ENCODE assay signal across 1 cellular context in the genomic region with DNA sequence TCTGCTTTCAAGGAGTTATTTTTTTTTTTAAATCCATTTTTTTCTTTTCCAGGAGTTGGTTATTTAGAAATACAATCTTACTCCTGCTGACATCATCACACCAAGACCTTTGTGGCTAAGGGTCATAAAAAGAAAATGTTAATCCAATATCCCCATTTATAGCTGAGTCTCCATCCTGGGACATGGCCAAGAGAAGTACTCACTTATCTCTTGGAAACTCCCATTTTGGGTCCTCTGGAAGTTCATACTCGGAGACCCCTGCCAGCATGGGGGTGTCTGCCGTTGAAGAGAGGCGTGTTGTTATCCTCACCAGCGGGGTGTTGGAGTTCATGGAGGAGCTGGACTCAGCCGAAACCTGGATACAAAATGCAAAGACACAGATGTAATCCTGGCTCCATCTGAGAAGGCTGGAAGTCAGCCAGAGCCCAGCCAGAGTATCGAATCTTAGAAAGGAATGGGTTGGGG.
TF ChIP-seq lines count a peak whose summit lies in the region.

No MANE protein-coding gene starts in this region.

TF ChIP-seq in HEK293, 187 proteins besides CTCF, POLR2A, EP300 and RAD21 (continued from another document and continues in another):
- no peak for TF ChIP-seq ZNF530 (tag by site-specific recombination; IDR thresholded peaks at IDR 0.05; ENCODE audit: low read depth)
- TF ChIP-seq ZNF221 (tag by site-specific recombination; IDR thresholded peaks at IDR 0.05; ENCODE audit: borderline replicate concordance): no peak
- no peak for TF ChIP-seq GFI1B (tag by site-specific recombination; IDR thresholded peaks at IDR 0.05)
- TF ChIP-seq ZNF792 (tag by site-specific recombination; IDR thresholded peaks at IDR 0.05): no peak
- no peak for TF ChIP-seq ZNF670 (tag by site-specific recombination; IDR thresholded peaks at IDR 0.05; ENCODE audit: low read depth)
- TF ChIP-seq ZNF302 (tag by site-specific recombination; IDR thresholded peaks at IDR 0.05; ENCODE audit: low read depth): no peak
- peak; percentile 66; the same call in 1 of the 2 replicates for TF ChIP-seq SP7 (tag by site-specific recombination; IDR thresholded peaks at IDR 0.05)
- no peak for TF ChIP-seq ZBTB48 (tag by site-specific recombination; IDR thresholded peaks at IDR 0.05)
- TF ChIP-seq, protein P1, sequence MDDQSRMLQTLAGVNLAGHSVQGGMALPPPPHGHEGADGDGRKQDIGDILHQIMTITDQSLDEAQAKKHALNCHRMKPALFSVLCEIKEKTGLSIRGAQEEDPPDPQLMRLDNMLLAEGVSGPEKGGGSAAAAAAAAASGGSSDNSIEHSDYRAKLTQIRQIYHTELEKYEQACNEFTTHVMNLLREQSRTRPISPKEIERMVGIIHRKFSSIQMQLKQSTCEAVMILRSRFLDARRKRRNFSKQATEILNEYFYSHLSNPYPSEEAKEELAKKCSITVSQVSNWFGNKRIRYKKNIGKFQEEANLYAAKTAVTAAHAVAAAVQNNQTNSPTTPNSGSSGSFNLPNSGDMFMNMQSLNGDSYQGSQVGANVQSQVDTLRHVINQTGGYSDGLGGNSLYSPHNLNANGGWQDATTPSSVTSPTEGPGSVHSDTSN (CRISPR knock-in tag; IDR thresholded peaks at IDR 0.05): no peak
- no peak for TF ChIP-seq ZNF654 (tag by site-specific recombination; IDR thresholded peaks at IDR 0.05; ENCODE audit: low read depth)
- no peak for TF ChIP-seq ZNF114 (tag by site-specific recombination; IDR thresholded peaks at IDR 0.05)
- TF ChIP-seq, protein P2, sequence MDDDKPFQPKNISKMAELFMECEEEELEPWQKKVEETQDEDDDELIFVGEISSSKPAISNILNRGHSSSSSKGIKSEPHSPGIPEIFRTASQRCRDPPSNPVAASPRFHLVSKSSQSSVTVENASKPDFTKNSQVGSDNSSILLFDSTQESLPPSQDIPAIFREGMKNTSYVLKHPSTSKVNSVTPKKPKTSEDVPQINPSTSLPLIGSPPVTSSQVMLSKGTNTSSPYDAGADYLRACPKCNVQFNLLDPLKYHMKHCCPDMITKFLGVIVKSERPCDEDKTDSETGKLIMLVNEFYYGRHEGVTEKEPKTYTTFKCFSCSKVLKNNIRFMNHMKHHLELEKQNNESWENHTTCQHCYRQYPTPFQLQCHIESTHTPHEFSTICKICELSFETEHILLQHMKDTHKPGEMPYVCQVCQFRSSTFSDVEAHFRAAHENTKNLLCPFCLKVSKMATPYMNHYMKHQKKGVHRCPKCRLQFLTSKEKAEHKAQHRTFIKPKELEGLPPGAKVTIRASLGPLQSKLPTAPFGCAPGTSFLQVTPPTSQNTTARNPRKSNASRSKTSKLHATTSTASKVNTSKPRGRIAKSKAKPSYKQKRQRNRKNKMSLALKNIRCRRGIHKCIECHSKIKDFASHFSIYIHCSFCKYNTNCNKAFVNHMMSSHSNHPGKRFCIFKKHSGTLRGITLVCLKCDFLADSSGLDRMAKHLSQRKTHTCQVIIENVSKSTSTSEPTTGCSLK (tag by site-specific recombination; IDR thresholded peaks at IDR 0.05): no peak
- TF ChIP-seq GLIS1 (tag by site-specific recombination; IDR thresholded peaks at IDR 0.05): no peak
- TF ChIP-seq ZNF132 (tag by site-specific recombination; IDR thresholded peaks at IDR 0.05; ENCODE audit: borderline replicate concordance): no peak
- TF ChIP-seq EGR2 (tag by site-specific recombination; IDR thresholded peaks at IDR 0.05; ENCODE audit: low read depth): no peak
- no peak for TF ChIP-seq ZNF433 (tag by site-specific recombination; IDR thresholded peaks at IDR 0.05; ENCODE audit: low read depth)
- TF ChIP-seq ZNF626 (tag by site-specific recombination; IDR thresholded peaks at IDR 0.05): no peak
- no peak for TF ChIP-seq ZSCAN30 (tag by site-specific recombination; IDR thresholded peaks at IDR 0.05)
- TF ChIP-seq ZNF366 (tag by site-specific recombination; conservative IDR thresholded peaks at IDR 0.05): peak; percentile 93
- TF ChIP-seq SCRT1 (tag by site-specific recombination; IDR thresholded peaks at IDR 0.05; ENCODE audit: borderline replicate concordance): no peak
- no peak for TF ChIP-seq MYNN (tag by site-specific recombination; IDR thresholded peaks at IDR 0.05; ENCODE audit: borderline replicate concordance)
- TF ChIP-seq ZIC2 (tag by site-specific recombination; IDR thresholded peaks at IDR 0.05): peak; percentile 43
- TF ChIP-seq, protein P3, sequence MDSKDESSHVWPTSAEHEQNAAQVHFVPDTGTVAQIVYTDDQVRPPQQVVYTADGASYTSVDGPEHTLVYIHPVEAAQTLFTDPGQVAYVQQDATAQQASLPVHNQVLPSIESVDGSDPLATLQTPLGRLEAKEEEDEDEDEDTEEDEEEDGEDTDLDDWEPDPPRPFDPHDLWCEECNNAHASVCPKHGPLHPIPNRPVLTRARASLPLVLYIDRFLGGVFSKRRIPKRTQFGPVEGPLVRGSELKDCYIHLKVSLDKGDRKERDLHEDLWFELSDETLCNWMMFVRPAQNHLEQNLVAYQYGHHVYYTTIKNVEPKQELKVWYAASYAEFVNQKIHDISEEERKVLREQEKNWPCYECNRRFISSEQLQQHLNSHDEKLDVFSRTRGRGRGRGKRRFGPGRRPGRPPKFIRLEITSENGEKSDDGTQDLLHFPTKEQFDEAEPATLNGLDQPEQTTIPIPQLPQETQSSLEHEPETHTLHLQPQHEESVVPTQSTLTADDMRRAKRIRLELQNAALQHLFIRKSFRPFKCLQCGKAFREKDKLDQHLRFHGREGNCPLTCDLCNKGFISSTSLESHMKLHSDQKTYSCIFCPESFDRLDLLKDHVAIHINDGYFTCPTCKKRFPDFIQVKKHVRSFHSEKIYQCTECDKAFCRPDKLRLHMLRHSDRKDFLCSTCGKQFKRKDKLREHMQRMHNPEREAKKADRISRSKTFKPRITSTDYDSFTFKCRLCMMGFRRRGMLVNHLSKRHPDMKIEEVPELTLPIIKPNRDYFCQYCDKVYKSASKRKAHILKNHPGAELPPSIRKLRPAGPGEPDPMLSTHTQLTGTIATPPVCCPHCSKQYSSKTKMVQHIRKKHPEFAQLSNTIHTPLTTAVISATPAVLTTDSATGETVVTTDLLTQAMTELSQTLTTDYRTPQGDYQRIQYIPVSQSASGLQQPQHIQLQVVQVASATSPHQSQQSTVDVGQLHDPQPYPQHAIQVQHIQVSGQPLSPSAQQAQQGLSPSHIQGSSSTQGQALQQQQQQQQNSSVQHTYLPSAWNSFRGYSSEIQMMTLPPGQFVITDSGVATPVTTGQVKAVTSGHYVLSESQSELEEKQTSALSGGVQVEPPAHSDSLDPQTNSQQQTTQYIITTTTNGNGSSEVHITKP (tag by site-specific recombination; IDR thresholded peaks at IDR 0.05): peak; percentile 89
- TF ChIP-seq ZFP69B (tag by site-specific recombination; IDR thresholded peaks at IDR 0.05): no peak
- no peak for TF ChIP-seq MEIS1 (CRISPR knock-in tag; IDR thresholded peaks at IDR 0.05; ENCODE audit: borderline replicate concordance)
- TF ChIP-seq ZNF747 (tag by site-specific recombination; IDR thresholded peaks at IDR 0.05): no peak
- TF ChIP-seq ZNF274 (IDR thresholded peaks at IDR 0.05; ENCODE audit: low read length): no peak
- TF ChIP-seq ZNF274 (tag by site-specific recombination; IDR thresholded peaks at IDR 0.05; ENCODE audit: borderline replicate concordance): no peak
- TF ChIP-seq, protein P4, sequence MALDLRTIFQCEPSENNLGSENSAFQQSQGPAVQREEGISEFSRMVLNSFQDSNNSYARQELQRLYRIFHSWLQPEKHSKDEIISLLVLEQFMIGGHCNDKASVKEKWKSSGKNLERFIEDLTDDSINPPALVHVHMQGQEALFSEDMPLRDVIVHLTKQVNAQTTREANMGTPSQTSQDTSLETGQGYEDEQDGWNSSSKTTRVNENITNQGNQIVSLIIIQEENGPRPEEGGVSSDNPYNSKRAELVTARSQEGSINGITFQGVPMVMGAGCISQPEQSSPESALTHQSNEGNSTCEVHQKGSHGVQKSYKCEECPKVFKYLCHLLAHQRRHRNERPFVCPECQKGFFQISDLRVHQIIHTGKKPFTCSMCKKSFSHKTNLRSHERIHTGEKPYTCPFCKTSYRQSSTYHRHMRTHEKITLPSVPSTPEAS (tag by site-specific recombination; IDR thresholded peaks at IDR 0.05): no peak
- TF ChIP-seq ZNF48 (tag by site-specific recombination; IDR thresholded peaks at IDR 0.05): no peak
- no peak for TF ChIP-seq ZNF701 (tag by site-specific recombination; IDR thresholded peaks at IDR 0.05)
- TF ChIP-seq ZBTB21 (tag by site-specific recombination; IDR thresholded peaks at IDR 0.05): peak; percentile 29; the same call in 1 of the 2 replicates
- TF ChIP-seq, protein P5, sequence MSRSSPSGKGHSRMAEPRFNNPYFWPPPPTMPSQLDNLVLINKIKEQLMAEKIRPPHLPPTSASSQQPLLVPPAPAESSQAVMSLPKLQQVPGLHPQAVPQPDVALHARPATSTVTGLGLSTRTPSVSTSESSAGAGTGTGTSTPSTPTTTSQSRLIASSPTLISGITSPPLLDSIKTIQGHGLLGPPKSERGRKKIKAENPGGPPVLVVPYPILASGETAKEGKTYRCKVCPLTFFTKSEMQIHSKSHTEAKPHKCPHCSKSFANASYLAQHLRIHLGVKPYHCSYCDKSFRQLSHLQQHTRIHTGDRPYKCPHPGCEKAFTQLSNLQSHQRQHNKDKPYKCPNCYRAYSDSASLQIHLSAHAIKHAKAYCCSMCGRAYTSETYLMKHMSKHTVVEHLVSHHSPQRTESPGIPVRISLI (tag by site-specific recombination; IDR thresholded peaks at IDR 0.05): peak; percentile 93
- TF ChIP-seq ZSCAN23 (tag by site-specific recombination; IDR thresholded peaks at IDR 0.05): no peak
- TF ChIP-seq ZNF621 (tag by site-specific recombination; IDR thresholded peaks at IDR 0.05): no peak
- peak; percentile 84 for TF ChIP-seq OSR2 (tag by site-specific recombination; IDR thresholded peaks at IDR 0.05)
- TF ChIP-seq ZNF585B (tag by site-specific recombination; IDR thresholded peaks at IDR 0.05): no peak
- no peak for TF ChIP-seq ZNF555 (tag by site-specific recombination; conservative IDR thresholded peaks at IDR 0.05)
- no peak for TF ChIP-seq SP3 (tag by site-specific recombination; IDR thresholded peaks at IDR 0.05)
- no peak for TF ChIP-seq GLI4 (tag by site-specific recombination; IDR thresholded peaks at IDR 0.05)
- TF ChIP-seq ZNF324 (tag by site-specific recombination; IDR thresholded peaks at IDR 0.05): no peak
- TF ChIP-seq, protein P6, sequence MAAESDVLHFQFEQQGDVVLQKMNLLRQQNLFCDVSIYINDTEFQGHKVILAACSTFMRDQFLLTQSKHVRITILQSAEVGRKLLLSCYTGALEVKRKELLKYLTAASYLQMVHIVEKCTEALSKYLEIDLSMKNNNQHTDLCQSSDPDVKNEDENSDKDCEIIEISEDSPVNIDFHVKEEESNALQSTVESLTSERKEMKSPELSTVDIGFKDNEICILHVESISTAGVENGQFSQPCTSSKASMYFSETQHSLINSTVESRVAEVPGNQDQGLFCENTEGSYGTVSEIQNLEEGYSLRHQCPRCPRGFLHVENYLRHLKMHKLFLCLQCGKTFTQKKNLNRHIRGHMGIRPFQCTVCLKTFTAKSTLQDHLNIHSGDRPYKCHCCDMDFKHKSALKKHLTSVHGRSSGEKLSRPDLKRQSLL (tag by site-specific recombination; IDR thresholded peaks at IDR 0.05): no peak
- no peak for TF ChIP-seq YY1 (tag by site-specific recombination; IDR thresholded peaks at IDR 0.05)
- peak; percentile 33; the same call in 1 of the 2 replicates for TF ChIP-seq ZNF558 (tag by site-specific recombination; IDR thresholded peaks at IDR 0.05)
- TF ChIP-seq ZNF292 (tag by site-specific recombination; IDR thresholded peaks at IDR 0.05; ENCODE audit: borderline replicate concordance, low read depth): no peak
- no peak for TF ChIP-seq ZNF350 (tag by site-specific recombination; IDR thresholded peaks at IDR 0.05)
- TF ChIP-seq ZNF311 (tag by site-specific recombination; IDR thresholded peaks at IDR 0.05; ENCODE audit: borderline replicate concordance): no peak
- TF ChIP-seq RBAK (tag by site-specific recombination; IDR thresholded peaks at IDR 0.05): no peak
- TF ChIP-seq, protein P7, sequence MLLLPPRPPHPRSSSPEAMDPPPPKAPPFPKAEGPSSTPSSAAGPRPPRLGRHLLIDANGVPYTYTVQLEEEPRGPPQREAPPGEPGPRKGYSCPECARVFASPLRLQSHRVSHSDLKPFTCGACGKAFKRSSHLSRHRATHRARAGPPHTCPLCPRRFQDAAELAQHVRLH (tag by site-specific recombination; IDR thresholded peaks at IDR 0.05): 0 out of 2 replicates have a peak, but pooled peaks have one; percentile 12
- TF ChIP-seq, protein P8, sequence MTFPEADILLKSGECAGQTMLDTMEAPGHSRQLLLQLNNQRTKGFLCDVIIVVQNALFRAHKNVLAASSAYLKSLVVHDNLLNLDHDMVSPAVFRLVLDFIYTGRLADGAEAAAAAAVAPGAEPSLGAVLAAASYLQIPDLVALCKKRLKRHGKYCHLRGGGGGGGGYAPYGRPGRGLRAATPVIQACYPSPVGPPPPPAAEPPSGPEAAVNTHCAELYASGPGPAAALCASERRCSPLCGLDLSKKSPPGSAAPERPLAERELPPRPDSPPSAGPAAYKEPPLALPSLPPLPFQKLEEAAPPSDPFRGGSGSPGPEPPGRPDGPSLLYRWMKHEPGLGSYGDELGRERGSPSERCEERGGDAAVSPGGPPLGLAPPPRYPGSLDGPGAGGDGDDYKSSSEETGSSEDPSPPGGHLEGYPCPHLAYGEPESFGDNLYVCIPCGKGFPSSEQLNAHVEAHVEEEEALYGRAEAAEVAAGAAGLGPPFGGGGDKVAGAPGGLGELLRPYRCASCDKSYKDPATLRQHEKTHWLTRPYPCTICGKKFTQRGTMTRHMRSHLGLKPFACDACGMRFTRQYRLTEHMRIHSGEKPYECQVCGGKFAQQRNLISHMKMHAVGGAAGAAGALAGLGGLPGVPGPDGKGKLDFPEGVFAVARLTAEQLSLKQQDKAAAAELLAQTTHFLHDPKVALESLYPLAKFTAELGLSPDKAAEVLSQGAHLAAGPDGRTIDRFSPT (tag by site-specific recombination; IDR thresholded peaks at IDR 0.05): no peak; the same call in none of the 2 replicates
- no peak for TF ChIP-seq ZNF830 (tag by site-specific recombination; IDR thresholded peaks at IDR 0.05; ENCODE audit: low read depth)
- no peak for TF ChIP-seq ZFP41 (tag by site-specific recombination; IDR thresholded peaks at IDR 0.05; ENCODE audit: borderline replicate concordance)
- peak; percentile 61 for TF ChIP-seq ZBTB17 (tag by site-specific recombination; IDR thresholded peaks at IDR 0.05)
- TF ChIP-seq ZNF629 (tag by site-specific recombination; IDR thresholded peaks at IDR 0.05): peak; percentile 86
- no peak for TF ChIP-seq ZNF146 (tag by site-specific recombination; IDR thresholded peaks at IDR 0.05)
- peak; percentile 46; the same call in 1 of the 2 replicates for TF ChIP-seq ZFP3 (tag by site-specific recombination; IDR thresholded peaks at IDR 0.05; ENCODE audit: low read depth)
- TF ChIP-seq WT1 (tag by site-specific recombination; IDR thresholded peaks at IDR 0.05): peak; percentile 94
- no peak for TF ChIP-seq ZBTB1 (tag by site-specific recombination; IDR thresholded peaks at IDR 0.05)
- TF ChIP-seq ZNF791 (tag by site-specific recombination; IDR thresholded peaks at IDR 0.05): no peak
- TF ChIP-seq ZNF354C (tag by site-specific recombination; IDR thresholded peaks at IDR 0.05; ENCODE audit: borderline replicate concordance, low read depth): no peak
